Comparison of ENCODE assay signal across 17 cellular contexts in the genomic region with DNA sequence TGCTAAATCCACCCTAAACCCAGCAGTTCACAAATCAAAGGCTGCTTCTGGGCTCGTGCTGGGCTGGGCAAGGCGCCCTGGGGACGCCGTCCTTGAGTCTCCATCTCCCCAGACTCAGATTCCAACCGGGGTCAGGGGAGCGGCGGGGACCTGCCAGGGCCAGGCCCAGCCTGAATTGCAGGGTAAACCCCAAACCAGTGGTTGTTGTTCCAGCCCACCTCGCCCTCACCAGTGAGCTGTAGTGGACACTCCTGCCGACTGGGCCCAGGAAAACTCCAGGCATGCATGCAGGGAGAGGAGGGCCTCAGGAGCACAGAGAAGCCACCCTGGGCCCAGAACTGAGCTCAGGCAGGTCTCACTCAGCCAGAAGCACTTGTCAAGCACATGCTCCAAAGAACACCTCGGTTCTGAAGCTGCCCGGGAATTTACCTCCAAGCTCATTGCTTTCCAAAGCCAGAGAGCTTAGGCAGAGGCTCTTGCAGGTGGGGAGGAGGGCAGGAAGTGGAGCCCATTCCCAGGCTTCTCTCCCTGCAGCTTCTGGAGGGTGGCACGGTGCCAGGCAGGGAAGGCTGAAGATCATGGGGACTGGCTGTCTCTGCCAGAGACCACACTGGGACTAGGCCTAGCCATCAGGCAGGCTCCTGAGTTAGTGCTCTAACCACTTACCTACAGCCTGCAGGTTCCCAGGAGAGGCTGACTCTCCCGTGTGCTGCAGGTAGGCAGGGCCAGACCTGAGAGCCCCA.
A peak's percentile ranks its signal among the peaks of the same experiment; 100 is the strongest.
DNase-seq lines count a peak whose midpoint lies in the region; ATAC-seq and TF ChIP-seq lines count a peak whose summit lies in the region.
"Had no signal": no experiment of that assay in that cellular context is flagged by ENCODE, and none has a peak within 500 bp of the region (broad histone marks: within the 10 kb centered on the region; RNA-seq: fewer than 3 reads in every experiment).

No MANE protein-coding gene starts in this region.

- TF ChIP-seq RAD21 in SK-N-SH (IDR thresholded peaks at IDR 0.05; ENCODE audit: low read length) = no peak

- in situ Hi-C loops in gastrocnemius medialis (cut with MboI; ENCODE audit: low sequenced_read_pairs in 4 of 4) = no loop called here

- H3K9me3 ChIP-seq in SK-N-SH = no peaks in the 10 kb centered on the region
- no peaks in the 10 kb centered on the region for H3K9me3 ChIP-seq in gastrocnemius medialis
- H3K9me3 ChIP-seq in upper lobe of left lung = no peaks in the 10 kb centered on the region
- H3K9me3 ChIP-seq: mucosa of descending colon, upper lobe of right lung had no signal

- no peak overlapping the region for H3K4me2 ChIP-seq in SK-N-SH

- no peak for ATAC-seq in SK-N-SH treated with all-trans-retinoic acid at 6 μM for 48 hours
- ATAC-seq in sciatic nerve = no peak
- ATAC-seq in gastrocnemius medialis = no peak
- no peak for ATAC-seq in upper lobe of left lung (ENCODE audit: low FRiP score in 2 of 2)
- ATAC-seq: mucosa of descending colon, upper lobe of right lung had no signal

- no peak overlapping the region for H3K9ac ChIP-seq in SK-N-SH

- DNase-seq in SK-N-SH = peak; percentile 74
- peak; percentile 32 for DNase-seq in NCI-H1105 (lab: John Stamatoyannopoulos, UW)
- peak; percentile 45 for DNase-seq in activated CD8-positive, alpha-beta memory T cell treated with anti-CD3 and anti-CD28 coated beads, Interleukin-2, amount 50 U/mL, for 48 hours
- DNase-seq in sciatic nerve (ENCODE audit: low spot score) = peak; percentile 52
- DNase-seq in gastrocnemius medialis = no peak
- DNase-seq in DMS53 treated with DMSO at 0.1 percent for 48 hours (lab: John Stamatoyannopoulos, UW; ENCODE audit: unreplicated experiment) = no peak
- no peak for DNase-seq in upper lobe of left lung
- DNase-seq: activated gamma-delta T cell; CD4-positive, alpha-beta T cell; endodermal cell; hypothalamus; kidney glomerular epithelial cell; mucosa of descending colon; nucleus accumbens; SIG-M5; upper lobe of right lung had no signal

- H3K27ac ChIP-seq in SK-N-SH (ENCODE audit: low read depth in 2 of 2, low read length in 1 of 2) (no peak overlapping the region), gastrocnemius medialis (no peak overlapping the region), upper lobe of left lung (no peak overlapping the region)
- H3K27ac ChIP-seq: upper lobe of right lung had no signal

- H3K27me3 ChIP-seq in SK-N-SH (ENCODE audit: insufficient read depth) (no peaks in the 10 kb centered on the region), gastrocnemius medialis (no peaks in the 10 kb centered on the region), upper lobe of left lung (no peaks in the 10 kb centered on the region)
- H3K27me3 ChIP-seq: upper lobe of right lung had no signal

- TF ChIP-seq POLR2A in gastrocnemius medialis (IDR thresholded peaks at IDR 0.05) (no peak), upper lobe of left lung (IDR thresholded peaks at IDR 0.05) (no peak)

- no peaks in the 10 kb centered on the region for H3F3A ChIP-seq in SK-N-SH (replicated peaks; ENCODE audit: insufficient read depth)

- H3K4me3 ChIP-seq in SK-N-SH (ENCODE audit: low read depth in 2 of 2, low read length in 1 of 2) (no peak overlapping the region), gastrocnemius medialis (no peak overlapping the region), upper lobe of left lung (no peak overlapping the region)
- H3K4me3 ChIP-seq: mucosa of descending colon, upper lobe of right lung had no signal

- POLR2A ChIA-PET in SK-N-SH (lab: Yijun Ruan, JAX) = interaction anchor here (0.8 kb wide), 1 partner anchor 94 kb away, joined by 3 read pairs; no protein-coding TSS in a partner anchor

- H3K36me3 ChIP-seq in SK-N-SH (replicated peaks in 1 of 2; ENCODE audit: control insufficient read depth in 1 of 2, insufficient read depth in 2 of 2, low read length in 1 of 2) = no peaks in the 10 kb centered on the region
- no peaks in the 10 kb centered on the region for H3K36me3 ChIP-seq in gastrocnemius medialis
- H3K36me3 ChIP-seq in upper lobe of left lung = no peaks in the 10 kb centered on the region
- H3K36me3 ChIP-seq: upper lobe of right lung had no signal

- no peaks in the 10 kb centered on the region for H3K79me2 ChIP-seq in SK-N-SH (ENCODE audit: insufficient read depth)

- H3K4me1 ChIP-seq in SK-N-SH (ENCODE audit: control insufficient read depth in 1 of 2, insufficient read depth in 2 of 2, low read depth in 1 of 2, low read length in 1 of 2) = peaks cover 0 to 11% of the 10 kb centered on the region in 2 experiments; a peak in 2 of 4 replicates
- no peaks in the 10 kb centered on the region for H3K4me1 ChIP-seq in gastrocnemius medialis
- H3K4me1 ChIP-seq in upper lobe of left lung = no peaks in the 10 kb centered on the region
- H3K4me1 ChIP-seq: upper lobe of right lung had no signal

- CTCF ChIA-PET in SK-N-SH (lab: Yijun Ruan, JAX) = interaction anchor here (3.1 kb wide), 1 partner anchor 94 kb away, joined by 11 read pairs; no protein-coding TSS in a partner anchor

- no peaks in the 10 kb centered on the region for H4K20me1 ChIP-seq in SK-N-SH (ENCODE audit: insufficient read depth)

- intact Hi-C loops in sciatic nerve (cut with DNase I) = no loop called here
- intact Hi-C loops in gastrocnemius medialis (cut with DNase I; ENCODE audit: low total_unique reads) = no loop called here

- WGBS in SK-N-SH (ENCODE audit: low lambda C conversion rate) = 36% methylated on average over 8 of the region's 13 CpGs
- WGBS in upper lobe of left lung, 2 donors = 71 to 76% methylated on average over 2 to 13 of the region's 13 CpGs

- H3K9me2 ChIP-seq in SK-N-SH = no peaks in the 10 kb centered on the region

- no peak overlapping the region for H2AFZ ChIP-seq in SK-N-SH (ENCODE audit: low read depth)

- TF ChIP-seq CTCF in SK-N-SH (IDR thresholded peaks at IDR 0.05) (no peak), gastrocnemius medialis (IDR thresholded peaks at IDR 0.05 in 4 of 5, conservative IDR thresholded peaks at IDR 0.05 in 1 of 5) (no peak), upper lobe of left lung (IDR thresholded peaks at IDR 0.05) (no peak)

- no peak for TF ChIP-seq EP300 in SK-N-SH (IDR thresholded peaks at IDR 0.05; ENCODE audit: borderline replicate concordance in 1 of 2, low read depth in 1 of 2, low read length in 1 of 2)
- no peak for TF ChIP-seq EP300 in upper lobe of left lung (IDR thresholded peaks at IDR 0.05)

TF ChIP-seq in SK-N-SH, 30 proteins besides CTCF, POLR2A, EP300 and RAD21 (continues in another document):
- no peak for TF ChIP-seq FOXM1 (IDR thresholded peaks at IDR 0.05; ENCODE audit: low read depth)
- no peak for TF ChIP-seq TEAD4 (IDR thresholded peaks at IDR 0.05; ENCODE audit: borderline replicate concordance, insufficient read depth)
- TF ChIP-seq, protein P1, sequence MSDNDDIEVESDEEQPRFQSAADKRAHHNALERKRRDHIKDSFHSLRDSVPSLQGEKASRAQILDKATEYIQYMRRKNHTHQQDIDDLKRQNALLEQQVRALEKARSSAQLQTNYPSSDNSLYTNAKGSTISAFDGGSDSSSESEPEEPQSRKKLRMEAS (IDR thresholded peaks at IDR 0.05; ENCODE audit: low read depth) = no peak
- TF ChIP-seq SIN3A (IDR thresholded peaks at IDR 0.05; ENCODE audit: borderline replicate concordance, low read depth, low read length) = no peak
- TF ChIP-seq JUND (IDR thresholded peaks at IDR 0.05) = no peak
- TF ChIP-seq TCF12 (IDR thresholded peaks at IDR 0.05) = no peak
- no peak for TF ChIP-seq EZH2phosphoT487 (IDR thresholded peaks at IDR 0.05; ENCODE audit: borderline replicate concordance, low read depth)
- no peak for TF ChIP-seq RFX5 (IDR thresholded peaks at IDR 0.05; ENCODE audit: low read length)
- TF ChIP-seq CHD2 (IDR thresholded peaks at IDR 0.05; ENCODE audit: low read length, partially characterized antibody) = no peak
- no peak for TF ChIP-seq NRF1 (IDR thresholded peaks at IDR 0.05; ENCODE audit: low read depth, low read length)
- TF ChIP-seq SMC3 (IDR thresholded peaks at IDR 0.05; ENCODE audit: low read depth, low read length) = no peak
- no peak for TF ChIP-seq FOSL2 (IDR thresholded peaks at IDR 0.05; ENCODE audit: borderline replicate concordance, low read depth)
- no peak for TF ChIP-seq YY1 (IDR thresholded peaks at IDR 0.05; ENCODE audit: low read depth)

TF ChIP-seq in SK-N-SH treated with all-trans-retinoic acid at 6 μM for 48 hours, 23 proteins besides CTCF, POLR2A, EP300 and RAD21 (continues in another document):
- no peak for TF ChIP-seq RARB (CRISPR knock-in tag; IDR thresholded peaks at IDR 0.05)
- TF ChIP-seq CSDC2 (CRISPR knock-in tag; IDR thresholded peaks at IDR 0.05) = no peak
- TF ChIP-seq, protein P2, sequence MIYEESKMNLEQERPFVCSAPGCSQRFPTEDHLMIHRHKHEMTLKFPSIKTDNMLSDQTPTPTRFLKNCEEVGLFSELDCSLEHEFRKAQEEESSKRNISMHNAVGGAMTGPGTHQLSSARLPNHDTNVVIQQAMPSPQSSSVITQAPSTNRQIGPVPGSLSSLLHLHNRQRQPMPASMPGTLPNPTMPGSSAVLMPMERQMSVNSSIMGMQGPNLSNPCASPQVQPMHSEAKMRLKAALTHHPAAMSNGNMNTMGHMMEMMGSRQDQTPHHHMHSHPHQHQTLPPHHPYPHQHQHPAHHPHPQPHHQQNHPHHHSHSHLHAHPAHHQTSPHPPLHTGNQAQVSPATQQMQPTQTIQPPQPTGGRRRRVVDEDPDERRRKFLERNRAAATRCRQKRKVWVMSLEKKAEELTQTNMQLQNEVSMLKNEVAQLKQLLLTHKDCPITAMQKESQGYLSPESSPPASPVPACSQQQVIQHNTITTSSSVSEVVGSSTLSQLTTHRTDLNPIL (CRISPR knock-in tag; IDR thresholded peaks at IDR 0.05; ENCODE audit: low read depth) = no peak
- no peak for TF ChIP-seq ZNF565 (CRISPR knock-in tag; conservative IDR thresholded peaks at IDR 0.05; ENCODE audit: low read depth)
- no peak for TF ChIP-seq OSR1 (CRISPR knock-in tag; IDR thresholded peaks at IDR 0.05)
- no peak for TF ChIP-seq PPARA (CRISPR knock-in tag; IDR thresholded peaks at IDR 0.05; ENCODE audit: borderline replicate concordance)
- TF ChIP-seq ISL1 (CRISPR knock-in tag; IDR thresholded peaks at IDR 0.05) = no peak
- TF ChIP-seq POU6F1 (CRISPR knock-in tag; IDR thresholded peaks at IDR 0.05; ENCODE audit: borderline replicate concordance, low read depth) = no peak
- TF ChIP-seq GLIS3 (CRISPR knock-in tag; IDR thresholded peaks at IDR 0.05) = no peak
- TF ChIP-seq ZFP30 (CRISPR knock-in tag; IDR thresholded peaks at IDR 0.05) = no peak

Comparison
In these comparisons a context has a peak if more than half of its experiments do, and no peak if none do; other contexts are left out.
1. DNase-seq: peak in SK-N-SH (single experiment), NCI-H1105 (single experiment), activated CD8-positive, alpha-beta memory T cell treated with anti-CD3 and anti-CD28 coated beads, Interleukin-2, amount 50 U/mL, for 48 hours (single experiment) and sciatic nerve (single experiment); none in gastrocnemius medialis (0 of 2), DMS53 treated with DMSO at 0.1 percent for 48 hours (single experiment) and upper lobe of left lung (0 of 2).